ENCODE assay signal across 9 cellular contexts in genomic region chr4:184280591-184281071, GRCh38.
DNase-seq lines count a peak whose midpoint lies in the region; ATAC-seq and TF ChIP-seq lines count a peak whose summit lies in the region.
"Had no signal": no experiment of that assay in that cellular context is flagged by ENCODE, and none has a peak within 500 bp of the region (broad histone marks: within the 10 kb centered on the region; RNA-seq: fewer than 3 reads in every experiment).

No MANE protein-coding gene starts in this region.

- H3K27me3 ChIP-seq in colonic mucosa = no peaks in the 10 kb centered on the region

- peaks cover 3% of the 10 kb centered on the region for H3K27me3 Mint-ChIP-seq in activated CD4-positive, alpha-beta T cell treated with anti-CD3 and anti-CD28 coated beads for 36 hours
- H3K27me3 Mint-ChIP-seq in IgD-negative memory B cell = no peaks in the 10 kb centered on the region
- H3K27me3 Mint-ChIP-seq in naive thymus-derived CD8-positive, alpha-beta T cell = no peaks in the 10 kb centered on the region

- peaks cover 7% of the 10 kb centered on the region for H3K36me3 Mint-ChIP-seq in activated CD4-positive, alpha-beta T cell treated with anti-CD3 and anti-CD28 coated beads for 36 hours (ENCODE audit: low read depth)
- H3K36me3 Mint-ChIP-seq in IgD-negative memory B cell = no peaks in the 10 kb centered on the region
- peaks cover 0 to 12% (median 6%) of the 10 kb centered on the region in 3 donors for H3K36me3 Mint-ChIP-seq in naive thymus-derived CD8-positive, alpha-beta T cell

- peak; percentile 62 for DNase-seq in activated CD4-positive, alpha-beta T cell treated with anti-CD3 and anti-CD28 coated beads for 36 hours
- no peak for DNase-seq in activated CD4-positive, alpha-beta T cell treated with anti-CD3 and anti-CD28 coated beads, Interleukin-2, amount 50 U/mL, for 4 hours
- DNase-seq in naive thymus-derived CD8-positive, alpha-beta T cell = peak in 3 of 10 donors; percentile 11 to 39 (median 14)
- no peak for DNase-seq in NCI-H524 treated with DMSO at 0.1 percent for 48 hours (lab: John Stamatoyannopoulos, UW)
- no peak for DNase-seq in NCI-H2107 treated with DMSO at 0.1 percent for 48 hours (lab: John Stamatoyannopoulos, UW; ENCODE audit: unreplicated experiment)
- no peak for DNase-seq in colonic mucosa
- DNase-seq: stimulated activated CD4-positive, alpha-beta T cell treated with anti-CD3 and anti-CD28 coated beads, Interleukin-4, amount 100 ng/mL, for 4 hours had no signal

- H3K4me3 Mint-ChIP-seq in activated CD4-positive, alpha-beta T cell treated with anti-CD3 and anti-CD28 coated beads for 36 hours = no peak overlapping the region
- H3K4me3 Mint-ChIP-seq in IgD-negative memory B cell = peak overlapping the region in 3 of 4 donors; percentile 9 to 69 (median 67)
- H3K4me3 Mint-ChIP-seq in naive thymus-derived CD8-positive, alpha-beta T cell = peak overlapping the region in 1 of 10 donors; percentile 27

- H3K27ac Mint-ChIP-seq in activated CD4-positive, alpha-beta T cell treated with anti-CD3 and anti-CD28 coated beads for 36 hours = peak overlapping the region; percentile 93
- peak overlapping the region; percentile 26 to 94 (median 87) for H3K27ac Mint-ChIP-seq in IgD-negative memory B cell
- H3K27ac Mint-ChIP-seq in naive thymus-derived CD8-positive, alpha-beta T cell = peak overlapping the region in 7 of 10 donors; percentile 12 to 76 (median 32)

- no peak overlapping the region for H3K27ac ChIP-seq in colonic mucosa

- H3K36me3 ChIP-seq in colonic mucosa = no peaks in the 10 kb centered on the region

- ATAC-seq in activated CD4-positive, alpha-beta T cell treated with anti-CD3 and anti-CD28 coated beads for 36 hours = peak; percentile 28
- peak; percentile 34 for ATAC-seq in GM21723 (IDR thresholded peaks at IDR 0.05; ENCODE audit: unreplicated experiment)
- peak in 1 of 2 donors; percentile 57 for ATAC-seq in naive thymus-derived CD8-positive, alpha-beta T cell

- intact Hi-C loops in activated CD4-positive, alpha-beta T cell treated with anti-CD3 and anti-CD28 coated beads for 36 hours (cut with DNase I, micrococcal nuclease) = loop anchor here (1.0 to 5.0 kb wide), 4 partner anchors 12 to 687 kb away; partner anchors contain the start of genes CASP3 (in 1 of the 2), CENPU (in 1 of the 2) and PRIMPOL (in 1 of the 2)
- intact Hi-C loops in colonic mucosa (cut with DNase I) = loop anchor here (10.0 kb wide), 1 partner anchor 114 kb away; no protein-coding TSS in a partner anchor

- no peak overlapping the region for H3K4me3 ChIP-seq in colonic mucosa

- CTCF ChIA-PET in activated CD4-positive, alpha-beta T cell treated with anti-CD3 and anti-CD28 coated beads for 36 hours (lab: Charles Lee) = interaction anchor here (0.8 to 5.7 kb wide), 8 partner anchors 9 to 167 kb away, joined by 3 to 39 read pairs (median 5); no protein-coding TSS in a partner anchor

- H3K9ac ChIP-seq in colonic mucosa (ENCODE audit: low read depth in 2 of 2, low read length in 2 of 2) = no peak overlapping the region

- H3K9me3 Mint-ChIP-seq in activated CD4-positive, alpha-beta T cell treated with anti-CD3 and anti-CD28 coated beads for 36 hours (ENCODE audit: low read depth) = peaks cover 7% of the 10 kb centered on the region
- H3K9me3 Mint-ChIP-seq in IgD-negative memory B cell = peaks cover 4 to 14% (median 9%) of the 10 kb centered on the region in 3 donors
- peaks cover 0 to 11% (median 5%) of the 10 kb centered on the region in 9 donors for H3K9me3 Mint-ChIP-seq in naive thymus-derived CD8-positive, alpha-beta T cell

- H3K4me1 Mint-ChIP-seq in activated CD4-positive, alpha-beta T cell treated with anti-CD3 and anti-CD28 coated beads for 36 hours = peaks cover 69% of the 10 kb centered on the region
- H3K4me1 Mint-ChIP-seq in IgD-negative memory B cell = peaks cover 52 to 54% (median 52%) of the 10 kb centered on the region in 3 donors
- H3K4me1 Mint-ChIP-seq in naive thymus-derived CD8-positive, alpha-beta T cell = peaks cover 6 to 47% (median 34%) of the 10 kb centered on the region in 4 donors

- H3K9me3 ChIP-seq in colonic mucosa = no peaks in the 10 kb centered on the region

- TF ChIP-seq CTCF in colonic mucosa (IDR thresholded peaks at IDR 0.05) = no peak

- peaks cover 9% of the 10 kb centered on the region for H3K4me1 ChIP-seq in colonic mucosa

- POLR2A ChIA-PET in activated CD4-positive, alpha-beta T cell treated with anti-CD3 and anti-CD28 coated beads for 36 hours (lab: Charles Lee) = interaction anchor here (0.8 to 1.9 kb wide), 6 partner anchors 12 to 453 kb away, joined by 3 to 15 read pairs (median 6); partner anchors contain the start of genes CASP3, CENPU, IRF2 and PRIMPOL
- POLR2A ChIA-PET in naive thymus-derived CD8-positive, alpha-beta T cell (lab: Charles Lee) = interaction anchor here (3.0 kb wide), 1 partner anchor 12 kb away, joined by 9 read pairs; no protein-coding TSS in a partner anchor

Comparison
In these comparisons a context has a peak if more than half of its experiments do, and no peak if none do; other contexts are left out.
1. H3K27ac Mint-ChIP-seq: peak in every context shown above with its lines; median percentile 93 in activated CD4-positive, alpha-beta T cell treated with anti-CD3 and anti-CD28 coated beads for 36 hours; 87 in IgD-negative memory B cell; 32 in naive thymus-derived CD8-positive, alpha-beta T cell.